Comparison of ENCODE assay signal across 8 cellular contexts in genomic region chr5:56481147-56481997, GRCh38.
DNase-seq lines count a peak whose midpoint lies in the region; ATAC-seq, FAIRE-seq and TF ChIP-seq lines count a peak whose summit lies in the region.

No MANE protein-coding gene starts in this region.

- H4K20me1 ChIP-seq in BLaER1, result no peaks in the 10 kb centered on the region

- WGBS in small intestine, 3 donors, result 2 to 5% (median 4%) methylated on average over 37 to 44 of the region's 44 CpGs

- H3K4me3 ChIP-seq in BLaER1 (peak overlapping the region; percentile 67), H7 (ENCODE audit: insufficient read depth, low read depth, low read length) (peak overlapping the region; percentile 30), bronchial epithelial cell (ENCODE audit: low read depth, low read length) (peak overlapping the region; percentile 54), small intestine (ENCODE audit: low read depth in 1 of 2, low read length in 2 of 2) (peak overlapping the region; percentile 37 to 50)

- ATAC-seq in GM21528 (IDR thresholded peaks at IDR 0.05; ENCODE audit: low FRiP score, unreplicated experiment), result no peak

- FAIRE-seq in bronchial epithelial cell (lab: Jason Lieb, UNC) (no peak), small intestine (lab: Jason Lieb, UNC) (no peak)

- H3K27ac ChIP-seq in BLaER1, result peak overlapping the region; percentile 90
- H3K27ac ChIP-seq in small intestine (ENCODE audit: low read depth in 1 of 2, low read length in 1 of 2), result peak overlapping the region; percentile 42 to 90

- H3K36me3 ChIP-seq in BLaER1 (0 out of 2 replicates have a peak, but pooled peaks cover under 1% of the 10 kb centered on the region), H7 (replicated peaks; ENCODE audit: control insufficient read depth, insufficient read depth, low read length) (no peaks in the 10 kb centered on the region), bronchial epithelial cell (ENCODE audit: control insufficient read depth, insufficient read depth, low read length) (no peaks in the 10 kb centered on the region), small intestine (ENCODE audit: control insufficient read depth in 2 of 2, insufficient read depth in 2 of 2, low read length in 2 of 2) (no peaks in the 10 kb centered on the region)

- TF ChIP-seq CTCF in bronchial epithelial cell (IDR thresholded peaks at IDR 0.05; ENCODE audit: insufficient read depth, low read length, severe bottlenecking), result peak; percentile 37

- peak overlapping the region; percentile 85 for H3K9ac ChIP-seq in BLaER1

- H3K4me1 ChIP-seq in BLaER1 (peaks cover 64% of the 10 kb centered on the region), small intestine (ENCODE audit: control insufficient read depth in 2 of 2, insufficient read depth in 1 of 2, low read depth in 1 of 2, low read length in 1 of 2) (no peaks in the 10 kb centered on the region)

- peak overlapping the region; percentile 95 for H3K4me2 ChIP-seq in BLaER1

- DNase-seq in H7 (peak; percentile 86), SW480 (ENCODE audit: low spot score) (peak; percentile 58), bronchial epithelial cell (ENCODE audit: low read depth) (peak; percentile 21), inferior parietal cortex (ENCODE audit: extremely low spot score) (peak; percentile 47), small intestine (peak; percentile 39), NAMALWA (ENCODE audit: low spot score) (no peak)

- H3K9me3 ChIP-seq in BLaER1 (peaks cover 18% of the 10 kb centered on the region), small intestine (ENCODE audit: control insufficient read depth, low read depth) (no peaks in the 10 kb centered on the region)

- H3K27me3 ChIP-seq in BLaER1 (no peaks in the 10 kb centered on the region), H7 (ENCODE audit: control insufficient read depth, insufficient read depth, low read length) (peaks cover 22% of the 10 kb centered on the region), bronchial epithelial cell (ENCODE audit: control insufficient read depth, insufficient read depth, low read length) (no peaks in the 10 kb centered on the region), small intestine (ENCODE audit: control insufficient read depth in 2 of 2, insufficient read depth in 2 of 2, low read length in 2 of 2) (no peaks in the 10 kb centered on the region)
